1 cellular context compared by ENCODE assay signal in the genomic region with DNA sequence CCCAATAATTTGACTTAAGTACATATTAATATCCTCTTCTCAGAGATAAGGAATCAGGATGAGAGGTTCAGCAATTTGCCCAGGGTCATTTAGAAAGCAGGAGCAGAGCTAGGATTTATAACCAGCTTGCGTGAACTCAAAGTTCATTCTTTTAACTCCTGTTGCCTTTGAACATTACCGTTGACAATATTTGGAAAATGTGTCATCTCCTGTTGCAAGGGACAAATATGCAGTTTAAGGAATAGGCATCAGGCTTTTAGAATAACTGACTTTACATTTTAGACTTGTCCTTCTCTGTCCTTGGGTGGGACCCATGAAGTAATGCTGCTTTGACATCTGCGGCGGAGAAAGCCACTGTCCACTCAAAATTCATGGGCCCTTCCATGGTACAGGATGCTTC.
TF ChIP-seq lines count a peak whose summit lies in the region.

No MANE protein-coding gene starts in this region.

TF ChIP-seq in HepG2, 621 proteins besides CTCF, POLR2A, EP300 and RAD21 (continued from another document and continues in another):
- TF ChIP-seq ELF3 (CRISPR knock-in tag; IDR thresholded peaks at IDR 0.05) (peak; percentile 79), ZNF644 (CRISPR knock-in tag; IDR thresholded peaks at IDR 0.05; ENCODE audit: low read depth) (peak; percentile 79; the same call in 1 of the 2 replicates), NCOA5 (CRISPR knock-in tag; IDR thresholded peaks at IDR 0.05) (no peak), XRCC5 (optimal IDR thresholded peaks at IDR 0.05; ENCODE audit: low read length) (peak; percentile 11), FOXK1 (CRISPR knock-in tag; IDR thresholded peaks at IDR 0.05; ENCODE audit: borderline replicate concordance, low read depth) (peak; percentile 71; the same call in 1 of the 2 replicates), GPN1 (CRISPR knock-in tag; IDR thresholded peaks at IDR 0.05; ENCODE audit: borderline replicate concordance) (no peak), ZFP36L2 (CRISPR knock-in tag; IDR thresholded peaks at IDR 0.05) (no peak), PRPF4 (IDR thresholded peaks at IDR 0.05; ENCODE audit: low read depth, low read length, poor library complexity, severe bottlenecking) (no peak), ZKSCAN8 (CRISPR knock-in tag; IDR thresholded peaks at IDR 0.05; ENCODE audit: borderline replicate concordance) (peak; percentile 87; the same call in 1 of the 2 replicates), ZNF773 (CRISPR knock-in tag; IDR thresholded peaks at IDR 0.05; ENCODE audit: borderline replicate concordance) (no peak)
- TF ChIP-seq, protein P1, sequence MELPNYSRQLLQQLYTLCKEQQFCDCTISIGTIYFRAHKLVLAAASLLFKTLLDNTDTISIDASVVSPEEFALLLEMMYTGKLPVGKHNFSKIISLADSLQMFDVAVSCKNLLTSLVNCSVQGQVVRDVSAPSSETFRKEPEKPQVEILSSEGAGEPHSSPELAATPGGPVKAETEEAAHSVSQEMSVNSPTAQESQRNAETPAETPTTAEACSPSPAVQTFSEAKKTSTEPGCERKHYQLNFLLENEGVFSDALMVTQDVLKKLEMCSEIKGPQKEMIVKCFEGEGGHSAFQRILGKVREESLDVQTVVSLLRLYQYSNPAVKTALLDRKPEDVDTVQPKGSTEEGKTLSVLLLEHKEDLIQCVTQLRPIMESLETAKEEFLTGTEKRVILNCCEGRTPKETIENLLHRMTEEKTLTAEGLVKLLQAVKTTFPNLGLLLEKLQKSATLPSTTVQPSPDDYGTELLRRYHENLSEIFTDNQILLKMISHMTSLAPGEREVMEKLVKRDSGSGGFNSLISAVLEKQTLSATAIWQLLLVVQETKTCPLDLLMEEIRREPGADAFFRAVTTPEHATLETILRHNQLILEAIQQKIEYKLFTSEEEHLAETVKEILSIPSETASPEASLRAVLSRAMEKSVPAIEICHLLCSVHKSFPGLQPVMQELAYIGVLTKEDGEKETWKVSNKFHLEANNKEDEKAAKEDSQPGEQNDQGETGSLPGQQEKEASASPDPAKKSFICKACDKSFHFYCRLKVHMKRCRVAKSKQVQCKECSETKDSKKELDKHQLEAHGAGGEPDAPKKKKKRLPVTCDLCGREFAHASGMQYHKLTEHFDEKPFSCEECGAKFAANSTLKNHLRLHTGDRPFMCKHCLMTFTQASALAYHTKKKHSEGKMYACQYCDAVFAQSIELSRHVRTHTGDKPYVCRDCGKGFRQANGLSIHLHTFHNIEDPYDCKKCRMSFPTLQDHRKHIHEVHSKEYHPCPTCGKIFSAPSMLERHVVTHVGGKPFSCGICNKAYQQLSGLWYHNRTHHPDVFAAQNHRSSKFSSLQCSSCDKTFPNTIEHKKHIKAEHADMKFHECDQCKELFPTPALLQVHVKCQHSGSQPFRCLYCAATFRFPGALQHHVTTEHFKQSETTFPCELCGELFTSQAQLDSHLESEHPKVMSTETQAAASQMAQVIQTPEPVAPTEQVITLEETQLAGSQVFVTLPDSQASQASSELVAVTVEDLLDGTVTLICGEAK (IDR thresholded peaks at IDR 0.05): no peak
- TF ChIP-seq, protein P1 (CRISPR knock-in tag; IDR thresholded peaks at IDR 0.05): no peak
- TF ChIP-seq, protein P2, sequence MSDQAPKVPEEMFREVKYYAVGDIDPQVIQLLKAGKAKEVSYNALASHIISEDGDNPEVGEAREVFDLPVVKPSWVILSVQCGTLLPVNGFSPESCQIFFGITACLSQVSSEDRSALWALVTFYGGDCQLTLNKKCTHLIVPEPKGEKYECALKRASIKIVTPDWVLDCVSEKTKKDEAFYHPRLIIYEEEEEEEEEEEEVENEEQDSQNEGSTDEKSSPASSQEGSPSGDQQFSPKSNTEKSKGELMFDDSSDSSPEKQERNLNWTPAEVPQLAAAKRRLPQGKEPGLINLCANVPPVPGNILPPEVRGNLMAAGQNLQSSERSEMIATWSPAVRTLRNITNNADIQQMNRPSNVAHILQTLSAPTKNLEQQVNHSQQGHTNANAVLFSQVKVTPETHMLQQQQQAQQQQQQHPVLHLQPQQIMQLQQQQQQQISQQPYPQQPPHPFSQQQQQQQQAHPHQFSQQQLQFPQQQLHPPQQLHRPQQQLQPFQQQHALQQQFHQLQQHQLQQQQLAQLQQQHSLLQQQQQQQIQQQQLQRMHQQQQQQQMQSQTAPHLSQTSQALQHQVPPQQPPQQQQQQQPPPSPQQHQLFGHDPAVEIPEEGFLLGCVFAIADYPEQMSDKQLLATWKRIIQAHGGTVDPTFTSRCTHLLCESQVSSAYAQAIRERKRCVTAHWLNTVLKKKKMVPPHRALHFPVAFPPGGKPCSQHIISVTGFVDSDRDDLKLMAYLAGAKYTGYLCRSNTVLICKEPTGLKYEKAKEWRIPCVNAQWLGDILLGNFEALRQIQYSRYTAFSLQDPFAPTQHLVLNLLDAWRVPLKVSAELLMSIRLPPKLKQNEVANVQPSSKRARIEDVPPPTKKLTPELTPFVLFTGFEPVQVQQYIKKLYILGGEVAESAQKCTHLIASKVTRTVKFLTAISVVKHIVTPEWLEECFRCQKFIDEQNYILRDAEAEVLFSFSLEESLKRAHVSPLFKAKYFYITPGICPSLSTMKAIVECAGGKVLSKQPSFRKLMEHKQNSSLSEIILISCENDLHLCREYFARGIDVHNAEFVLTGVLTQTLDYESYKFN (CRISPR knock-in tag; conservative IDR thresholded peaks at IDR 0.05): peak; percentile 94
- TF ChIP-seq, protein P3, sequence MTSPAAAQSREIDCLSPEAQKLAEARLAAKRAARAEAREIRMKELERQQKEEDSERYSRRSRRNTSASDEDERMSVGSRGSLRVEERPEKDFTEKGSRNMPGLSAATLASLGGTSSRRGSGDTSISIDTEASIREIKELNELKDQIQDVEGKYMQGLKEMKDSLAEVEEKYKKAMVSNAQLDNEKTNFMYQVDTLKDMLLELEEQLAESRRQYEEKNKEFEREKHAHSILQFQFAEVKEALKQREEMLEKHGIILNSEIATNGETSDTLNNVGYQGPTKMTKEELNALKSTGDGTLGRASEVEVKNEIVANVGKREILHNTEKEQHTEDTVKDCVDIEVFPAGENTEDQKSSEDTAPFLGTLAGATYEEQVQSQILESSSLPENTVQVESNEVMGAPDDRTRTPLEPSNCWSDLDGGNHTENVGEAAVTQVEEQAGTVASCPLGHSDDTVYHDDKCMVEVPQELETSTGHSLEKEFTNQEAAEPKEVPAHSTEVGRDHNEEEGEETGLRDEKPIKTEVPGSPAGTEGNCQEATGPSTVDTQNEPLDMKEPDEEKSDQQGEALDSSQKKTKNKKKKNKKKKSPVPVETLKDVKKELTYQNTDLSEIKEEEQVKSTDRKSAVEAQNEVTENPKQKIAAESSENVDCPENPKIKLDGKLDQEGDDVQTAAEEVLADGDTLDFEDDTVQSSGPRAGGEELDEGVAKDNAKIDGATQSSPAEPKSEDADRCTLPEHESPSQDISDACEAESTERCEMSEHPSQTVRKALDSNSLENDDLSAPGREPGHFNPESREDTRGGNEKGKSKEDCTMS (CRISPR knock-in tag; conservative IDR thresholded peaks at IDR 0.05): no peak
- TF ChIP-seq, protein P4, sequence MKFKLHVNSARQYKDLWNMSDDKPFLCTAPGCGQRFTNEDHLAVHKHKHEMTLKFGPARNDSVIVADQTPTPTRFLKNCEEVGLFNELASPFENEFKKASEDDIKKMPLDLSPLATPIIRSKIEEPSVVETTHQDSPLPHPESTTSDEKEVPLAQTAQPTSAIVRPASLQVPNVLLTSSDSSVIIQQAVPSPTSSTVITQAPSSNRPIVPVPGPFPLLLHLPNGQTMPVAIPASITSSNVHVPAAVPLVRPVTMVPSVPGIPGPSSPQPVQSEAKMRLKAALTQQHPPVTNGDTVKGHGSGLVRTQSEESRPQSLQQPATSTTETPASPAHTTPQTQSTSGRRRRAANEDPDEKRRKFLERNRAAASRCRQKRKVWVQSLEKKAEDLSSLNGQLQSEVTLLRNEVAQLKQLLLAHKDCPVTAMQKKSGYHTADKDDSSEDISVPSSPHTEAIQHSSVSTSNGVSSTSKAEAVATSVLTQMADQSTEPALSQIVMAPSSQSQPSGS (CRISPR knock-in tag; IDR thresholded peaks at IDR 0.05): peak; percentile 46; the same call in 1 of the 2 replicates
- TF ChIP-seq, protein P5, sequence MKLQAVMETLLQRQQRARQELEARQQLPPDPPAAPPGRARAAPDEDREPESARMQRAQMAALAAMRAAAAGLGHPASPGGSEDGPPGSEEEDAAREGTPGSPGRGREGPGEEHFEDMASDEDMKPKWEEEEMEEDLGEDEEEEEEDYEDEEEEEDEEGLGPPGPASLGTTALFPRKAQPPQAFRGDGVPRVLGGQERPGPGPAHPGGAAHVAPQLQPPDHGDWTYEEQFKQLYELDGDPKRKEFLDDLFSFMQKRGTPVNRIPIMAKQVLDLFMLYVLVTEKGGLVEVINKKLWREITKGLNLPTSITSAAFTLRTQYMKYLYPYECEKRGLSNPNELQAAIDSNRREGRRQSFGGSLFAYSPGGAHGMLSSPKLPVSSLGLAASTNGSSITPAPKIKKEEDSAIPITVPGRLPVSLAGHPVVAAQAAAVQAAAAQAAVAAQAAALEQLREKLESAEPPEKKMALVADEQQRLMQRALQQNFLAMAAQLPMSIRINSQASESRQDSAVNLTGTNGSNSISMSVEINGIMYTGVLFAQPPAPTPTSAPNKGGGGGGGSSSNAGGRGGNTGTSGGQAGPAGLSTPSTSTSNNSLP (IDR thresholded peaks at IDR 0.05; ENCODE audit: low read depth, low read length): peak; percentile 92
- TF ChIP-seq, protein P6, sequence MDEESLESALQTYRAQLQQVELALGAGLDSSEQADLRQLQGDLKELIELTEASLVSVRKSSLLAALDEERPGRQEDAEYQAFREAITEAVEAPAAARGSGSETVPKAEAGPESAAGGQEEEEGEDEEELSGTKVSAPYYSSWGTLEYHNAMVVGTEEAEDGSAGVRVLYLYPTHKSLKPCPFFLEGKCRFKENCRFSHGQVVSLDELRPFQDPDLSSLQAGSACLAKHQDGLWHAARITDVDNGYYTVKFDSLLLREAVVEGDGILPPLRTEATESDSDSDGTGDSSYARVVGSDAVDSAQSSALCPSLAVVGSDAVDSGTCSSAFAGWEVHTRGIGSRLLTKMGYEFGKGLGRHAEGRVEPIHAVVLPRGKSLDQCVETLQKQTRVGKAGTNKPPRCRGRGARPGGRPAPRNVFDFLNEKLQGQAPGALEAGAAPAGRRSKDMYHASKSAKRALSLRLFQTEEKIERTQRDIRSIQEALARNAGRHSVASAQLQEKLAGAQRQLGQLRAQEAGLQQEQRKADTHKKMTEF (CRISPR knock-in tag; IDR thresholded peaks at IDR 0.05): peak; percentile 72
- TF ChIP-seq, protein P7, sequence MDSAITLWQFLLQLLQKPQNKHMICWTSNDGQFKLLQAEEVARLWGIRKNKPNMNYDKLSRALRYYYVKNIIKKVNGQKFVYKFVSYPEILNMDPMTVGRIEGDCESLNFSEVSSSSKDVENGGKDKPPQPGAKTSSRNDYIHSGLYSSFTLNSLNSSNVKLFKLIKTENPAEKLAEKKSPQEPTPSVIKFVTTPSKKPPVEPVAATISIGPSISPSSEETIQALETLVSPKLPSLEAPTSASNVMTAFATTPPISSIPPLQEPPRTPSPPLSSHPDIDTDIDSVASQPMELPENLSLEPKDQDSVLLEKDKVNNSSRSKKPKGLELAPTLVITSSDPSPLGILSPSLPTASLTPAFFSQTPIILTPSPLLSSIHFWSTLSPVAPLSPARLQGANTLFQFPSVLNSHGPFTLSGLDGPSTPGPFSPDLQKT (CRISPR knock-in tag; IDR thresholded peaks at IDR 0.05; ENCODE audit: borderline replicate concordance): no peak
- TF ChIP-seq, protein P8, sequence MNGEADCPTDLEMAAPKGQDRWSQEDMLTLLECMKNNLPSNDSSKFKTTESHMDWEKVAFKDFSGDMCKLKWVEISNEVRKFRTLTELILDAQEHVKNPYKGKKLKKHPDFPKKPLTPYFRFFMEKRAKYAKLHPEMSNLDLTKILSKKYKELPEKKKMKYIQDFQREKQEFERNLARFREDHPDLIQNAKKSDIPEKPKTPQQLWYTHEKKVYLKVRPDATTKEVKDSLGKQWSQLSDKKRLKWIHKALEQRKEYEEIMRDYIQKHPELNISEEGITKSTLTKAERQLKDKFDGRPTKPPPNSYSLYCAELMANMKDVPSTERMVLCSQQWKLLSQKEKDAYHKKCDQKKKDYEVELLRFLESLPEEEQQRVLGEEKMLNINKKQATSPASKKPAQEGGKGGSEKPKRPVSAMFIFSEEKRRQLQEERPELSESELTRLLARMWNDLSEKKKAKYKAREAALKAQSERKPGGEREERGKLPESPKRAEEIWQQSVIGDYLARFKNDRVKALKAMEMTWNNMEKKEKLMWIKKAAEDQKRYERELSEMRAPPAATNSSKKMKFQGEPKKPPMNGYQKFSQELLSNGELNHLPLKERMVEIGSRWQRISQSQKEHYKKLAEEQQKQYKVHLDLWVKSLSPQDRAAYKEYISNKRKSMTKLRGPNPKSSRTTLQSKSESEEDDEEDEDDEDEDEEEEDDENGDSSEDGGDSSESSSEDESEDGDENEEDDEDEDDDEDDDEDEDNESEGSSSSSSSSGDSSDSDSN (CRISPR knock-in tag; IDR thresholded peaks at IDR 0.05): no peak
